33 cellular contexts compared by ENCODE assay signal in the genomic region with DNA sequence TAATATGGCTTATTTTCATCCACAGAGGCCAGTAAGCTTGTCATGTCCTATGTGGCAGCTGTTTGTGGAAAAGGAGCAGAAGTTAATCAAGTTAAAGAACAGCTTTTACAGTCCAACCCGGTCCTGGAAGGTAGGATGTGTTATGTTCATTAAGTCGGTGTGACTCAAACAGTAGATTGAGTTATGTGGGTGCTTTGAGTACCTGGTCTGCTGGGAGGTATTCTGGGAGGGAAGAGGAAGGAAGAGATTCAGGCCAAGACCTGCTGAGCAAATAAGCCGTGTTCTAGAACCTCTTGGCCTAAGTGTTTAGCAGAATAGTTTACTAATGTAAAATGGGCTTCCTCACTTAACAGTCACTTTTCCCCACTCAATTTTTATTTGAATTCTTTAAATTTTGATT.
"Had no signal": no experiment of that assay in that cellular context is flagged by ENCODE, and none has a peak within 500 bp of the region (broad histone marks: within the 10 kb centered on the region; RNA-seq: fewer than 3 reads in every experiment).

No MANE protein-coding gene starts in this region.

- H3K27ac Mint-ChIP-seq: activated CD4-positive, alpha-beta memory T cell treated with anti-CD3 and anti-CD28 coated beads for 36 hours; activated CD4-positive, alpha-beta T cell treated with anti-CD3 and anti-CD28 coated beads, Interleukin-2, amount 10 ng/mL, durations not matched to agents 24 days and 14 days; activated naive CD4-positive, alpha-beta T cell treated with anti-CD3 and anti-CD28 coated beads for 36 hours; activated T-helper 1 cell treated with anti-CD3 and anti-CD28 coated beads, Interleukin-12 subunit alpha, Interleukin-12 subunit beta, Interleukin-2, Interleukin-4 antibody, amounts not matched to agents 30 ng/mL and 10 ng/mL and 1 ng/mL, durations not matched to agents 14 hours and 24 hours and 36 hours; immature natural killer cell; naive thymus-derived CD8-positive, alpha-beta T cell; stimulated activated naive B cell treated with anti-CD40 and anti-IgM and Interleukin-4, amounts not matched to agents 10 μg/mL and 1 μg/mL and 100 μg/mL, for 72 hours; T-helper 17 cell had no signal

- H3K9me3 Mint-ChIP-seq: activated CD4-positive, alpha-beta memory T cell treated with anti-CD3 and anti-CD28 coated beads for 36 hours; activated CD4-positive, alpha-beta T cell treated with anti-CD3 and anti-CD28 coated beads, Interleukin-2, amount 10 ng/mL, durations not matched to agents 24 days and 14 days; activated naive CD4-positive, alpha-beta T cell treated with anti-CD3 and anti-CD28 coated beads for 36 hours; activated T-helper 1 cell treated with anti-CD3 and anti-CD28 coated beads, Interleukin-12 subunit alpha, Interleukin-12 subunit beta, Interleukin-2, Interleukin-4 antibody, amounts not matched to agents 30 ng/mL and 10 ng/mL and 1 ng/mL, durations not matched to agents 14 hours and 24 hours and 36 hours; naive thymus-derived CD8-positive, alpha-beta T cell; neural crest cell; stimulated activated naive B cell treated with anti-CD40 and anti-IgM and Interleukin-4, amounts not matched to agents 10 μg/mL and 1 μg/mL and 100 μg/mL, for 72 hours had no signal

- H3K4me1 ChIP-seq: pancreas, right atrium auricular region had no signal

- H3K4me3 ChIP-seq: heart left ventricle, pancreas, psoas muscle, right atrium auricular region, smooth muscle cell, stomach, thyroid gland had no signal

- H3K27me3 ChIP-seq: brain microvascular endothelial cell, heart left ventricle, pancreas, right atrium auricular region, stomach, thyroid gland had no signal

- H3K36me3 ChIP-seq: pancreas, right atrium auricular region, stomach, thyroid gland had no signal

- H3K27ac ChIP-seq: brain microvascular endothelial cell, pancreas, psoas muscle, right atrium auricular region, stomach, thyroid gland had no signal

- H3K4me1 Mint-ChIP-seq: activated CD4-positive, alpha-beta T cell treated with anti-CD3 and anti-CD28 coated beads, Interleukin-2, amount 10 ng/mL, durations not matched to agents 24 days and 14 days; immature natural killer cell; naive thymus-derived CD8-positive, alpha-beta T cell; stimulated activated naive B cell treated with anti-CD40 and anti-IgM and Interleukin-4, amounts not matched to agents 10 μg/mL and 1 μg/mL and 100 μg/mL, for 72 hours; T-helper 17 cell had no signal

- DNase-seq: activated CD4-positive, alpha-beta memory T cell treated with anti-CD3 and anti-CD28 coated beads for 36 hours; activated CD4-positive, CD25-positive, alpha-beta regulatory T cell treated with anti-CD3 and anti-CD28 coated beads, Interleukin-2, amount 50 U/mL, for 72 hours; activated CD8-positive, alpha-beta memory T cell treated with anti-CD3 and anti-CD28 coated beads, Interleukin-2, amount 50 U/mL, for 4 hours; activated effector memory CD4-positive, alpha-beta T cell treated with anti-CD3 and anti-CD28 coated beads, Interleukin-2, amount 50 U/mL, for 16 hours; activated naive CD4-positive, alpha-beta T cell treated with anti-CD3 and anti-CD28 coated beads for 36 hours; activated T-cell treated with anti-CD3 and anti-CD28 coated beads, Interleukin-2, amount 50 U/mL, for 1 hour; amniotic stem cell; brain microvascular endothelial cell; central memory CD4-positive, alpha-beta T cell; erythroblast; heart left ventricle; hypothalamus; immature natural killer cell; kidney; mammary epithelial cell; midbrain; naive thymus-derived CD8-positive, alpha-beta T cell; nucleus accumbens; pancreas; psoas muscle; stimulated activated CD4-positive, alpha-beta T cell treated with anti-CD3 and anti-CD28 coated beads, Interleukin-1b, Interleukin-23, amount 100 ng/mL, for 48 hours; stimulated activated CD4-positive, alpha-beta T cell treated with anti-CD3 and anti-CD28 coated beads, Interleukin-4, amount 100 ng/mL, for 4 hours; stimulated activated CD8-positive, alpha-beta memory T cell treated with anti-CD3 and anti-CD28 coated beads, Interleukin-4, amount 100 ng/mL, for 48 hours; stimulated activated naive B cell treated with anti-CD40 and anti-IgM and Interleukin-4, amounts not matched to agents 10 μg/mL and 1 μg/mL and 100 μg/mL, for 72 hours; stomach; T-helper 17 cell; T1000; thyroid gland had no signal

- H3K4me3 Mint-ChIP-seq: activated CD4-positive, alpha-beta memory T cell treated with anti-CD3 and anti-CD28 coated beads for 36 hours; activated CD4-positive, alpha-beta T cell treated with anti-CD3 and anti-CD28 coated beads, Interleukin-2, amount 10 ng/mL, durations not matched to agents 24 days and 14 days; activated naive CD4-positive, alpha-beta T cell treated with anti-CD3 and anti-CD28 coated beads for 36 hours; activated T-helper 1 cell treated with anti-CD3 and anti-CD28 coated beads, Interleukin-12 subunit alpha, Interleukin-12 subunit beta, Interleukin-2, Interleukin-4 antibody, amounts not matched to agents 30 ng/mL and 10 ng/mL and 1 ng/mL, durations not matched to agents 14 hours and 24 hours and 36 hours; immature natural killer cell; naive thymus-derived CD8-positive, alpha-beta T cell; neural crest cell; stimulated activated naive B cell treated with anti-CD40 and anti-IgM and Interleukin-4, amounts not matched to agents 10 μg/mL and 1 μg/mL and 100 μg/mL, for 72 hours; T-helper 17 cell had no signal

- H3K9me3 ChIP-seq: heart left ventricle, pancreas, psoas muscle, right atrium auricular region, stomach, thyroid gland had no signal

- ATAC-seq: heart left ventricle; naive thymus-derived CD8-positive, alpha-beta T cell; pancreas; psoas muscle; stimulated activated naive B cell treated with anti-CD40 and anti-IgM and Interleukin-4, amounts not matched to agents 10 μg/mL and 1 μg/mL and 100 μg/mL, for 72 hours; T-helper 17 cell had no signal

- H3K36me3 Mint-ChIP-seq: activated CD4-positive, alpha-beta memory T cell treated with anti-CD3 and anti-CD28 coated beads for 36 hours; immature natural killer cell; naive thymus-derived CD8-positive, alpha-beta T cell had no signal

- H3K27me3 Mint-ChIP-seq: activated CD4-positive, alpha-beta T cell treated with anti-CD3 and anti-CD28 coated beads, Interleukin-2, amount 10 ng/mL, durations not matched to agents 24 days and 14 days; stimulated activated naive B cell treated with anti-CD40 and anti-IgM and Interleukin-4, amounts not matched to agents 10 μg/mL and 1 μg/mL and 100 μg/mL, for 72 hours had no signal
